Comparison of ENCODE assay signal across 8 cellular contexts in genomic region chr22:29689872-29690213, GRCh38.
A peak's percentile ranks its signal among the peaks of the same experiment; 100 is the strongest.
DNase-seq lines count a peak whose midpoint lies in the region; ATAC-seq and TF ChIP-seq lines count a peak whose summit lies in the region.

No MANE protein-coding gene starts in this region.

- H3K4me1 ChIP-seq in MM.1S (ENCODE audit: low read length): no peaks in the 10 kb centered on the region
- H3K4me1 ChIP-seq in tibial artery: peaks cover 0 to 7% (median 0%) of the 10 kb centered on the region in 4 donors

- no peak for ATAC-seq in GM19351 (IDR thresholded peaks at IDR 0.05; ENCODE audit: unreplicated experiment)
- no peak for ATAC-seq in GM21390 (IDR thresholded peaks at IDR 0.05; ENCODE audit: unreplicated experiment)

- no peaks in the 10 kb centered on the region for H4K20me1 ChIP-seq in MM.1S (ENCODE audit: insufficient read depth, low read length)

- H3K27me3 ChIP-seq in MM.1S (replicated peaks; ENCODE audit: insufficient read depth, low read length): no peaks in the 10 kb centered on the region
- H3K27me3 ChIP-seq in tibial artery: no peaks in the 10 kb centered on the region

- intact Hi-C loops in tibial artery (cut with DNase I; ENCODE audit: low total_unique reads): no loop called here

- H3K4me3 ChIP-seq in MM.1S (ENCODE audit: low read length): no peak overlapping the region
- H3K4me3 ChIP-seq in tibial artery: no peak overlapping the region

- no peaks in the 10 kb centered on the region for H3K9me3 ChIP-seq in MM.1S (replicated peaks; ENCODE audit: insufficient read depth, low read length)
- H3K9me3 ChIP-seq in tibial artery: no peaks in the 10 kb centered on the region

- no peak overlapping the region for H3K9ac ChIP-seq in MM.1S (ENCODE audit: low read length)

- TF ChIP-seq CTCF in MM.1S (IDR thresholded peaks at IDR 0.05; ENCODE audit: low read length) (peak; percentile 58), tibial artery (IDR thresholded peaks at IDR 0.05) (peak; percentile 38 to 44)

- no peak overlapping the region for H3K4me2 ChIP-seq in MM.1S (ENCODE audit: low read depth, low read length)

- DNase-seq in DMS79 treated with DMSO at 0.1 percent for 48 hours (lab: John Stamatoyannopoulos, UW) (peak; percentile 84), MM.1S (peak; percentile 22), ecto neural progenitor cell (ENCODE audit: low spot score) (peak; percentile 77), middle frontal gyrus (ENCODE audit: extremely low spot score, low spot score) (peak; percentile 33), tibial artery (peak in 1 of 2 donors; percentile 31)
- DNase-seq in activated CD4-positive, alpha-beta T cell treated with anti-CD3 and anti-CD28 coated beads for 1 hour: peak; percentile 16

- no peak overlapping the region for H2AFZ ChIP-seq in MM.1S (ENCODE audit: low read length)

- H3K27ac ChIP-seq in MM.1S (ENCODE audit: low read length) (no peak overlapping the region), tibial artery (no peak overlapping the region)

- H3F3A ChIP-seq in MM.1S (ENCODE audit: insufficient read depth, low read length): no peaks in the 10 kb centered on the region

- no peaks in the 10 kb centered on the region for H3K9me2 ChIP-seq in MM.1S (replicated peaks; ENCODE audit: insufficient read depth, low read length)

- no peaks in the 10 kb centered on the region for H3K79me2 ChIP-seq in MM.1S (ENCODE audit: low read length)

- H3K36me3 ChIP-seq in MM.1S (replicated peaks; ENCODE audit: insufficient read depth, low read length) (no peaks in the 10 kb centered on the region), tibial artery (peaks cover 14 to 79% (median 37%) of the 10 kb centered on the region in 3 donors)
